ENCODE assay signal across 2 cellular contexts in genomic region chr4:55553442-55553841, GRCh38.
TF ChIP-seq lines count a peak whose summit lies in the region.

No MANE protein-coding gene starts in this region.

TF ChIP-seq in GM23338, 12 proteins besides CTCF, POLR2A, EP300 and RAD21:
- TF ChIP-seq JUNB (IDR thresholded peaks at IDR 0.05; ENCODE audit: unreplicated experiment): no peak
- no peak for TF ChIP-seq ETS1 (IDR thresholded peaks at IDR 0.05)
- no peak for TF ChIP-seq STAT1 (IDR thresholded peaks at IDR 0.05; ENCODE audit: unreplicated experiment)
- no peak for TF ChIP-seq ZNF331 (CRISPR knock-in tag; IDR thresholded peaks at IDR 0.05; ENCODE audit: low read depth)
- no peak for TF ChIP-seq POLR2AphosphoS5 (IDR thresholded peaks at IDR 0.05; ENCODE audit: low read depth)
- no peak for TF ChIP-seq ZNF114 (CRISPR knock-in tag; IDR thresholded peaks at IDR 0.05)
- TF ChIP-seq REST (IDR thresholded peaks at IDR 0.05; ENCODE audit: unreplicated experiment): no peak
- no peak for TF ChIP-seq EZH2phosphoT487 (IDR thresholded peaks at IDR 0.05; ENCODE audit: unreplicated experiment)
- no peak for TF ChIP-seq NANOG (IDR thresholded peaks at IDR 0.05; ENCODE audit: borderline replicate concordance)
- no peak for TF ChIP-seq EZH2 (IDR thresholded peaks at IDR 0.05; ENCODE audit: low read depth, unreplicated experiment)
TF ChIP-seq in GM23338: peak in this region for 0.

TF ChIP-seq in HepG2, 621 proteins besides CTCF, POLR2A, EP300 and RAD21 (continues in another document):
- TF ChIP-seq ZBTB42 (CRISPR knock-in tag; IDR thresholded peaks at IDR 0.05) (no peak), ZNF256 (CRISPR knock-in tag; conservative IDR thresholded peaks at IDR 0.05) (no peak), ZNF281 (CRISPR knock-in tag; IDR thresholded peaks at IDR 0.05; ENCODE audit: borderline replicate concordance) (no peak), ATM (IDR thresholded peaks at IDR 0.05; ENCODE audit: borderline replicate concordance) (no peak), JDP2 (CRISPR knock-in tag; IDR thresholded peaks at IDR 0.05; ENCODE audit: borderline replicate concordance) (no peak), ZNF44 (CRISPR knock-in tag; IDR thresholded peaks at IDR 0.05) (no peak), NFYC (CRISPR knock-in tag; IDR thresholded peaks at IDR 0.05) (peak; percentile 77), SAP130 (CRISPR knock-in tag; IDR thresholded peaks at IDR 0.05; ENCODE audit: low read depth) (peak; percentile 49; the same call in 1 of the 2 replicates), PTBP1 (IDR thresholded peaks at IDR 0.05; ENCODE audit: low read depth, low read length, poor library complexity, severe bottlenecking) (no peak), HNF4G (IDR thresholded peaks at IDR 0.05; ENCODE audit: borderline replicate concordance, low read depth, low read length) (no peak), HNF4G (CRISPR knock-in tag; IDR thresholded peaks at IDR 0.05; ENCODE audit: borderline replicate concordance, low read depth) (no peak), RBFOX2 (IDR thresholded peaks at IDR 0.05; ENCODE audit: low read depth, low read length) (no peak), ZNF773 (CRISPR knock-in tag; IDR thresholded peaks at IDR 0.05; ENCODE audit: borderline replicate concordance) (no peak), CEBPG (CRISPR knock-in tag; IDR thresholded peaks at IDR 0.05) (no peak), FOXK1 (CRISPR knock-in tag; IDR thresholded peaks at IDR 0.05; ENCODE audit: borderline replicate concordance, low read depth) (no peak), HOXA7 (CRISPR knock-in tag; IDR thresholded peaks at IDR 0.05) (no peak), ZNF282 (IDR thresholded peaks at IDR 0.05; ENCODE audit: partially characterized antibody) (no peak), RELA (CRISPR knock-in tag; IDR thresholded peaks at IDR 0.05) (no peak), ZNF569 (CRISPR knock-in tag; IDR thresholded peaks at IDR 0.05; ENCODE audit: borderline replicate concordance) (no peak), ZNF20 (CRISPR knock-in tag; IDR thresholded peaks at IDR 0.05) (no peak), ZFP41 (CRISPR knock-in tag; IDR thresholded peaks at IDR 0.05; ENCODE audit: borderline replicate concordance) (no peak), ZNF574 (CRISPR knock-in tag; IDR thresholded peaks at IDR 0.05) (no peak), SAFB2 (CRISPR knock-in tag; IDR thresholded peaks at IDR 0.05; ENCODE audit: borderline replicate concordance, low read depth) (no peak), MIER3 (CRISPR knock-in tag; IDR thresholded peaks at IDR 0.05; ENCODE audit: borderline replicate concordance) (no peak), CSRNP2 (CRISPR knock-in tag; conservative IDR thresholded peaks at IDR 0.05; ENCODE audit: low read depth) (no peak), ARNT2 (CRISPR knock-in tag; IDR thresholded peaks at IDR 0.05; ENCODE audit: low read depth) (no peak), SMYD3 (CRISPR knock-in tag; IDR thresholded peaks at IDR 0.05) (no peak), NFAT5 (CRISPR knock-in tag; IDR thresholded peaks at IDR 0.05) (no peak), ZNF331 (CRISPR knock-in tag; IDR thresholded peaks at IDR 0.05) (peak; percentile 28; the same call in 1 of the 2 replicates), PLRG1 (conservative IDR thresholded peaks at IDR 0.05) (no peak), ZNF879 (CRISPR knock-in tag; IDR thresholded peaks at IDR 0.05) (no peak), ESRRA (CRISPR knock-in tag; IDR thresholded peaks at IDR 0.05; ENCODE audit: low read depth) (no peak), NKX3-1 (CRISPR knock-in tag; IDR thresholded peaks at IDR 0.05) (no peak), HMGXB3 (CRISPR knock-in tag; IDR thresholded peaks at IDR 0.05; ENCODE audit: borderline replicate concordance) (0 out of 2 replicates have a peak, but pooled peaks have one; percentile 25), KMT2B (CRISPR knock-in tag; IDR thresholded peaks at IDR 0.05) (0 out of 2 replicates have a peak, but pooled peaks have one; percentile 23), IKZF1 (IDR thresholded peaks at IDR 0.05) (no peak), HOMEZ (CRISPR knock-in tag; IDR thresholded peaks at IDR 0.05; ENCODE audit: low read depth) (peak; percentile 54; the same call in 1 of the 2 replicates), TFDP2 (CRISPR knock-in tag; IDR thresholded peaks at IDR 0.05) (0 out of 2 replicates have a peak, but pooled peaks have one; percentile 28), TP53 (CRISPR knock-in tag; conservative IDR thresholded peaks at IDR 0.05) (no peak)
